14 cellular contexts compared by ENCODE assay signal in genomic region chr18:49566217-49566616, GRCh38. TPM values are rescaled to one million over a fixed set of nuclear protein-coding genes. Genes with fewer than 3 reads are reported as not detected.
DNase-seq lines count a peak whose midpoint lies in the region; ATAC-seq and TF ChIP-seq lines count a peak whose summit lies in the region.
"Had no signal": no experiment of that assay in that cellular context is flagged by ENCODE, and none has a peak within 500 bp of the region (broad histone marks: within the 10 kb centered on the region; RNA-seq: fewer than 3 reads in every experiment).

No MANE protein-coding gene starts in this region.

- peaks cover 14% of the 10 kb centered on the region for H3K36me3 Mint-ChIP-seq in neural crest cell (ENCODE audit: low read depth)
- H3K36me3 Mint-ChIP-seq in stimulated activated effector memory CD8-positive, alpha-beta T cell treated with anti-CD3 and anti-CD28 coated beads, Interleukin-12 subunit alpha, Interleukin-12 subunit beta, amount 100 ng/mL, for 72 hours, result no peaks in the 10 kb centered on the region
- H3K36me3 Mint-ChIP-seq: CD4-positive, CD25-positive, alpha-beta regulatory T cell had no signal

- H3K4me3 Mint-ChIP-seq in neural crest cell, result peak overlapping the region; percentile 25
- H3K4me3 Mint-ChIP-seq in stimulated activated effector memory CD8-positive, alpha-beta T cell treated with anti-CD3 and anti-CD28 coated beads, Interleukin-12 subunit alpha, Interleukin-12 subunit beta, amount 100 ng/mL, for 72 hours, result no peak overlapping the region
- H3K4me3 Mint-ChIP-seq: CD4-positive, CD25-positive, alpha-beta regulatory T cell; CD8-positive, alpha-beta memory T cell; GM23338 had no signal

- peaks cover 12% of the 10 kb centered on the region for H3K27me3 Mint-ChIP-seq in neural crest cell (ENCODE audit: low read depth)

- no peak overlapping the region for H3K4me3 ChIP-seq in fibroblast of villous mesenchyme (ENCODE audit: low read depth, low read length)
- H3K4me3 ChIP-seq: GM23338 had no signal

- ATAC-seq in GM18520 (IDR thresholded peaks at IDR 0.05; ENCODE audit: unreplicated experiment), result no peak
- ATAC-seq in stimulated activated effector memory CD8-positive, alpha-beta T cell treated with anti-CD3 and anti-CD28 coated beads, Interleukin-12 subunit alpha, Interleukin-12 subunit beta, amount 100 ng/mL, for 72 hours, result no peak
- ATAC-seq: GM23338 had no signal

- H3K4me1 Mint-ChIP-seq in neural crest cell, result peaks cover 55% of the 10 kb centered on the region
- peaks cover 24% of the 10 kb centered on the region for H3K4me1 Mint-ChIP-seq in stimulated activated effector memory CD8-positive, alpha-beta T cell treated with anti-CD3 and anti-CD28 coated beads, Interleukin-12 subunit alpha, Interleukin-12 subunit beta, amount 100 ng/mL, for 72 hours

- DNase-seq in astrocyte of the hippocampus (ENCODE audit: low read depth, low spot score) (peak; percentile 65), fibroblast of villous mesenchyme (ENCODE audit: low read depth) (peak; percentile 40), neural crest cell (ENCODE audit: low read depth, low spot score) (no peak), amniotic stem cell (lab: John Stamatoyannopoulos, UW) (no peak), HUDEP-2 (lab: John Stamatoyannopoulos, UW; ENCODE audit: unreplicated experiment in 76 of 76) (no peak)
- no peak for DNase-seq in stimulated activated effector memory CD8-positive, alpha-beta T cell treated with anti-CD3 and anti-CD28 coated beads, Interleukin-12 subunit alpha, Interleukin-12 subunit beta, amount 100 ng/mL, for 72 hours (ENCODE audit: low spot score in 2 of 2)
- DNase-seq: ACHN; BE2C; CD4-positive, CD25-positive, alpha-beta regulatory T cell; CD8-positive, alpha-beta memory T cell; GDM1; HCEC 1CT had no signal

- no peaks in the 10 kb centered on the region for H3K9me3 Mint-ChIP-seq in neural crest cell
- no peaks in the 10 kb centered on the region for H3K9me3 Mint-ChIP-seq in stimulated activated effector memory CD8-positive, alpha-beta T cell treated with anti-CD3 and anti-CD28 coated beads, Interleukin-12 subunit alpha, Interleukin-12 subunit beta, amount 100 ng/mL, for 72 hours
- H3K9me3 Mint-ChIP-seq: CD8-positive, alpha-beta memory T cell; GM23338 had no signal

- no peak overlapping the region for H3K27ac Mint-ChIP-seq in neural crest cell (ENCODE audit: unreplicated experiment)
- no peak overlapping the region for H3K27ac Mint-ChIP-seq in stimulated activated effector memory CD8-positive, alpha-beta T cell treated with anti-CD3 and anti-CD28 coated beads, Interleukin-12 subunit alpha, Interleukin-12 subunit beta, amount 100 ng/mL, for 72 hours
- H3K27ac Mint-ChIP-seq: CD4-positive, CD25-positive, alpha-beta regulatory T cell; CD8-positive, alpha-beta memory T cell; GM23338 had no signal

- TF ChIP-seq CTCF in fibroblast of villous mesenchyme (IDR thresholded peaks at IDR 0.05; ENCODE audit: insufficient read depth, low read depth, low read length) (no peak), neural crest cell (conservative IDR thresholded peaks at IDR 0.05) (no peak)

RNA-seq across cellular contexts. Expression of gene LIPG, which starts 4.4 kb away (rescaled TPM):
- 0.86 and 1.3 TPM in 2 replicates for total RNA-seq in fibroblast of villous mesenchyme
- total RNA-seq in neural crest cell, result 28.4 and 32.4 TPM in 2 replicates
- total RNA-seq: CD4-positive, CD25-positive, alpha-beta regulatory T cell; CD8-positive, alpha-beta memory T cell had no signal

Comparison
In these comparisons a context has a peak if more than half of its experiments do, and no peak if none do; other contexts are left out.
1. DNase-seq: peak in astrocyte of the hippocampus (single experiment) and fibroblast of villous mesenchyme (single experiment); none in neural crest cell (single experiment), amniotic stem cell (single experiment), HUDEP-2 (0 of 76) and stimulated activated effector memory CD8-positive, alpha-beta T cell treated with anti-CD3 and anti-CD28 coated beads, Interleukin-12 subunit alpha, Interleukin-12 subunit beta, amount 100 ng/mL, for 72 hours (0 of 2).
2. RNA of gene LIPG, which starts 4.4 kb away (total RNA-seq): 28.4 to 32.4 TPM in neural crest cell; 0.86 to 1.3 TPM in fibroblast of villous mesenchyme; every median in the first group is over 10 times any median in the second.